Comparison of ENCODE assay signal across 11 cellular contexts in genomic region chr7:47326220-47326619, GRCh38.
A peak's percentile ranks its signal among the peaks of the same experiment; 100 is the strongest.
DNase-seq lines count a peak whose midpoint lies in the region; ATAC-seq, FAIRE-seq and TF ChIP-seq lines count a peak whose summit lies in the region.
"Had no signal": no experiment of that assay in that cellular context is flagged by ENCODE, and none has a peak within 500 bp of the region (broad histone marks: within the 10 kb centered on the region; RNA-seq: fewer than 3 reads in every experiment).

No MANE protein-coding gene starts in this region.

- H3K36me3 ChIP-seq in mucosa of descending colon (ENCODE audit: low read depth): no peaks in the 10 kb centered on the region

- H3K27me3 Mint-ChIP-seq in progenitor cell of endocrine pancreas: no peaks in the 10 kb centered on the region
- H3K27me3 Mint-ChIP-seq: stimulated activated naive CD8-positive, alpha-beta T cell treated with anti-CD3 and anti-CD28 coated beads, Interleukin-15, Interleukin-2, amounts not matched to agents 100 ng/mL and 50 ng/mL, for 24 hours had no signal

- H3K4me1 ChIP-seq in mucosa of descending colon (ENCODE audit: low read depth): peaks cover 24% of the 10 kb centered on the region

- H3K9me3 Mint-ChIP-seq in progenitor cell of endocrine pancreas (ENCODE audit: low read depth): no peaks in the 10 kb centered on the region
- H3K9me3 Mint-ChIP-seq: stimulated activated naive CD8-positive, alpha-beta T cell treated with anti-CD3 and anti-CD28 coated beads, Interleukin-15, Interleukin-2, amounts not matched to agents 100 ng/mL and 50 ng/mL, for 24 hours had no signal

- POLR2A ChIA-PET in RWPE1 (lab: Yijun Ruan, JAX; ENCODE audit: low non-redundant PET): no interaction called here

- H3K27ac ChIP-seq in RWPE1: peak overlapping the region; percentile 95
- H3K27ac ChIP-seq: SJSA1 had no signal

- H3K9me3 ChIP-seq in mucosa of descending colon: no peaks in the 10 kb centered on the region
- H3K9me3 ChIP-seq: SJSA1 had no signal

- H3K4me3 ChIP-seq in fibroblast of mammary gland (ENCODE audit: control insufficient read depth, low read depth, low read length): no peak overlapping the region
- no peak overlapping the region for H3K4me3 ChIP-seq in mucosa of descending colon
- H3K4me3 ChIP-seq: SJSA1 had no signal

- no peak for ATAC-seq in mucosa of descending colon

- DNase-seq in GM04504 (ENCODE audit: low read depth) (peak; percentile 37), RWPE1 (ENCODE audit: low spot score) (peak; percentile 34), fibroblast of mammary gland (ENCODE audit: low read depth) (peak; percentile 88), progenitor cell of endocrine pancreas (ENCODE audit: low spot score, unreplicated experiment) (no peak), D721Med (ENCODE audit: insufficient read length, low spot score) (no peak), NOMO-1 (lab: John Stamatoyannopoulos, UW; ENCODE audit: unreplicated experiment in 2 of 2) (no peak), NCI-H187 treated with DMSO at 0.1 percent for 48 hours (lab: John Stamatoyannopoulos, UW) (no peak), mucosa of descending colon (no peak)
- DNase-seq: Karpas-422 had no signal

- peak overlapping the region; percentile 20 for H3K27ac Mint-ChIP-seq in progenitor cell of endocrine pancreas
- H3K27ac Mint-ChIP-seq: stimulated activated naive CD8-positive, alpha-beta T cell treated with anti-CD3 and anti-CD28 coated beads, Interleukin-15, Interleukin-2, amounts not matched to agents 100 ng/mL and 50 ng/mL, for 24 hours had no signal

- peaks cover 17% of the 10 kb centered on the region for H3K36me3 Mint-ChIP-seq in progenitor cell of endocrine pancreas (ENCODE audit: insufficient read depth)

- intact Hi-C loops in mucosa of descending colon (cut with DNase I, micrococcal nuclease): no loop called here

- no peak overlapping the region for H3K4me3 Mint-ChIP-seq in progenitor cell of endocrine pancreas (ENCODE audit: low read depth)
- H3K4me3 Mint-ChIP-seq: stimulated activated naive CD8-positive, alpha-beta T cell treated with anti-CD3 and anti-CD28 coated beads, Interleukin-15, Interleukin-2, amounts not matched to agents 100 ng/mL and 50 ng/mL, for 24 hours had no signal

- no peak for TF ChIP-seq CTCF in RWPE1 (conservative IDR thresholded peaks at IDR 0.05; ENCODE audit: low read depth)
- peak; percentile 51 for TF ChIP-seq CTCF in fibroblast of mammary gland (conservative IDR thresholded peaks at IDR 0.05; ENCODE audit: control insufficient read depth, insufficient read depth, low read depth, low read length)
- peak; percentile 43 for TF ChIP-seq CTCF in progenitor cell of endocrine pancreas (IDR thresholded peaks at IDR 0.05; ENCODE audit: unreplicated experiment)
- TF ChIP-seq CTCF in D721Med (IDR thresholded peaks at IDR 0.05; ENCODE audit: insufficient read depth, missing control alignments): no peak
- no peak for TF ChIP-seq CTCF in mucosa of descending colon (IDR thresholded peaks at IDR 0.05)

- peaks cover 36% of the 10 kb centered on the region for H3K4me1 Mint-ChIP-seq in progenitor cell of endocrine pancreas (ENCODE audit: low read depth)

- CTCF ChIA-PET in RWPE1 (lab: Yijun Ruan, JAX): interaction anchor here (1.0 to 1.3 kb wide), 2 partner anchors 16 to 60 kb away, joined by 3 to 4 read pairs; no protein-coding TSS in a partner anchor

- no peak for FAIRE-seq in D721Med (lab: Jason Lieb, UNC)

Comparison
In these comparisons a context has a peak if more than half of its experiments do, and no peak if none do; other contexts are left out.
1. DNase-seq: peak in GM04504 (single experiment), RWPE1 (single experiment) and fibroblast of mammary gland (single experiment); none in progenitor cell of endocrine pancreas (single experiment), D721Med (single experiment), NOMO-1 (0 of 2), NCI-H187 treated with DMSO at 0.1 percent for 48 hours (single experiment) and mucosa of descending colon (0 of 3).
2. CTCF ChIP-seq: peak in fibroblast of mammary gland (single experiment) and progenitor cell of endocrine pancreas (single experiment); none in RWPE1 (single experiment), D721Med (single experiment) and mucosa of descending colon (single experiment).